In genomic region chr5:11385901-11386293, GRCh38 we compare ENCODE assay signal across 1 cellular context.
TF ChIP-seq lines count a peak whose summit lies in the region.

No MANE protein-coding gene starts in this region.

TF ChIP-seq in H1, 55 proteins besides CTCF, POLR2A, EP300 and RAD21 (continued from another document):
- TF ChIP-seq CHD7 (IDR thresholded peaks at IDR 0.05; ENCODE audit: insufficient replicate concordance, low read length), result peak; percentile 79
- no peak for TF ChIP-seq ZNF274 (IDR thresholded peaks at IDR 0.05; ENCODE audit: borderline replicate concordance, extremely low read depth, low read length)
- peak; percentile 51; the same call in 1 of the 2 replicates for TF ChIP-seq SP1 (IDR thresholded peaks at IDR 0.05; ENCODE audit: low read depth, low read length)
- peak; percentile 28 for TF ChIP-seq CTBP2 (IDR thresholded peaks at IDR 0.05; ENCODE audit: borderline replicate concordance, insufficient read depth, insufficient read length, low read length)
- 0 out of 4 replicates have a peak, but pooled peaks of 1 of the 2 experiments have one; percentile 20 for TF ChIP-seq SIN3A (conservative IDR thresholded peaks at IDR 0.05 in 1 of 2, IDR thresholded peaks at IDR 0.05 in 1 of 2; ENCODE audit: low read depth in 1 of 2, low read length in 2 of 2)
- peak; percentile 98 for TF ChIP-seq NANOG (IDR thresholded peaks at IDR 0.05; ENCODE audit: insufficient read depth, low read depth, low read length, poor library complexity, severe bottlenecking)
- no peak for TF ChIP-seq BRCA1 (IDR thresholded peaks at IDR 0.05; ENCODE audit: low read depth, low read length)
- TF ChIP-seq POU5F1 (IDR thresholded peaks at IDR 0.05; ENCODE audit: low read depth, low read length), result peak; percentile 95
- TF ChIP-seq HDAC2 (IDR thresholded peaks at IDR 0.05; ENCODE audit: borderline replicate concordance in 1 of 2, low read depth in 2 of 2, low read length in 2 of 2), result peak; percentile 85 to 94; a peak in 3 of 4 replicates
- TF ChIP-seq TCF12 (IDR thresholded peaks at IDR 0.05; ENCODE audit: low read depth, low read length), result 0 out of 2 replicates have a peak, but pooled peaks have one; percentile 61
- TF ChIP-seq TAF1 (IDR thresholded peaks at IDR 0.05; ENCODE audit: low read depth, low read length), result no peak
TF ChIP-seq in H1: peak in this region for 12.
